Comparison of ENCODE assay signal across 7 cellular contexts in genomic region chr1:7784492-7785071, GRCh38. TPM values are rescaled to one million over a fixed set of nuclear protein-coding genes. Genes with fewer than 3 reads are reported as not detected.
DNase-seq lines count a peak whose midpoint lies in the region; ATAC-seq and TF ChIP-seq lines count a peak whose summit lies in the region.

No MANE protein-coding gene starts in this region.

- H3K4me2 ChIP-seq in smooth muscle cell, result peak overlapping the region; percentile 82

- H3K4me3 ChIP-seq in HEK293 (ENCODE audit: low read depth, low read length) (no peak overlapping the region), iPS-15b (ENCODE audit: low read depth, low read length) (peak overlapping the region; percentile 60), smooth muscle cell (peak overlapping the region; percentile 37)

- WGBS in smooth muscle cell (ENCODE audit: low lambda C conversion rate), result 79% methylated on average over 37 of the region's 52 CpGs

- no peaks in the 10 kb centered on the region for H3K9me3 Mint-ChIP-seq in activated T-helper 17 cell treated with anti-CD3 and anti-CD28 coated beads, Interleukin-2, amount 50 U/mL, for 72 hours
- peaks cover 30% of the 10 kb centered on the region for H3K9me3 Mint-ChIP-seq in nephron progenitor cell

- peaks cover 0 to 46% of the 10 kb centered on the region in 2 experiments; a peak in 1 of 3 replicates for H3K36me3 ChIP-seq in HEK293 (ENCODE audit: control insufficient read depth in 2 of 2, insufficient read depth in 1 of 2, low read length in 2 of 2)
- no peaks in the 10 kb centered on the region for H3K36me3 ChIP-seq in iPS-15b (ENCODE audit: control insufficient read depth, insufficient read depth, low read length)
- no peaks in the 10 kb centered on the region for H3K36me3 ChIP-seq in smooth muscle cell (ENCODE audit: low read depth)

- H3K9me3 ChIP-seq in HEK293 (ENCODE audit: control insufficient read depth, insufficient read depth, low read depth, low read length) (no peaks in the 10 kb centered on the region), iPS-15b (ENCODE audit: control insufficient read depth, insufficient read depth, low read length) (no peaks in the 10 kb centered on the region), smooth muscle cell (replicated peaks; ENCODE audit: low read depth) (no peaks in the 10 kb centered on the region)

- no peaks in the 10 kb centered on the region for H3K27me3 Mint-ChIP-seq in activated T-helper 17 cell treated with anti-CD3 and anti-CD28 coated beads, Interleukin-2, amount 50 U/mL, for 72 hours
- H3K27me3 Mint-ChIP-seq in nephron progenitor cell (ENCODE audit: low read depth, poor library complexity), result peaks cover 3% of the 10 kb centered on the region

- H3K27ac Mint-ChIP-seq in activated T-helper 17 cell treated with anti-CD3 and anti-CD28 coated beads, Interleukin-2, amount 50 U/mL, for 72 hours, result no peak overlapping the region
- no peak overlapping the region for H3K27ac Mint-ChIP-seq in nephron progenitor cell

- H3K27ac ChIP-seq in HEK293 (ENCODE audit: extremely low read depth, low read depth, low read length), result no peak overlapping the region; the same call in 1 of the 2 replicates
- no peak overlapping the region for H3K27ac ChIP-seq in smooth muscle cell (ENCODE audit: low read depth)

- H3F3A ChIP-seq in smooth muscle cell (ENCODE audit: low read depth), result peaks cover 17% of the 10 kb centered on the region

- H3K4me1 Mint-ChIP-seq in activated T-helper 17 cell treated with anti-CD3 and anti-CD28 coated beads, Interleukin-2, amount 50 U/mL, for 72 hours, result peaks cover 18% of the 10 kb centered on the region
- H3K4me1 Mint-ChIP-seq in nephron progenitor cell, result no peaks in the 10 kb centered on the region

- no peak for ATAC-seq in activated T-helper 17 cell treated with anti-CD3 and anti-CD28 coated beads, Interleukin-2, amount 50 U/mL, for 72 hours (replicated peaks)

- no peak overlapping the region for H3K9ac ChIP-seq in iPS-15b (ENCODE audit: low read depth, low read length)
- peak overlapping the region; percentile 29 for H3K9ac ChIP-seq in smooth muscle cell (ENCODE audit: low read depth)

- no peaks in the 10 kb centered on the region for H3K79me2 ChIP-seq in smooth muscle cell (ENCODE audit: low read depth)

- no peaks in the 10 kb centered on the region for H3K4me1 ChIP-seq in HEK293 (ENCODE audit: control insufficient read depth, insufficient read depth, low read length)
- H3K4me1 ChIP-seq in iPS-15b (ENCODE audit: control insufficient read depth, insufficient read depth, low read length), result no peaks in the 10 kb centered on the region
- H3K4me1 ChIP-seq in smooth muscle cell (ENCODE audit: low read depth), result no peaks in the 10 kb centered on the region

- peak overlapping the region; percentile 19 for H3K4me3 Mint-ChIP-seq in activated T-helper 17 cell treated with anti-CD3 and anti-CD28 coated beads, Interleukin-2, amount 50 U/mL, for 72 hours
- H3K4me3 Mint-ChIP-seq in nephron progenitor cell, result no peak overlapping the region

- DNase-seq in smooth muscle cell (lab: John Stamatoyannopoulos, UW; ENCODE audit: unreplicated experiment) (no peak), nephron progenitor cell (no peak), HPDE6-E6E7 (ENCODE audit: extremely low spot score) (no peak)
- DNase-seq in effector CD4-positive, alpha-beta T cell, result no peak

- TF ChIP-seq CTCF in HEK293 (tag by site-specific recombination; IDR thresholded peaks at IDR 0.05), result no peak
- TF ChIP-seq CTCF in smooth muscle cell (IDR thresholded peaks at IDR 0.05; ENCODE audit: borderline replicate concordance, insufficient read depth, poor library complexity, severe bottlenecking), result no peak
- TF ChIP-seq CTCF in nephron progenitor cell (IDR thresholded peaks at IDR 0.05), result no peak

- no peak overlapping the region for H2AFZ ChIP-seq in smooth muscle cell (ENCODE audit: low read depth)

- H3K27me3 ChIP-seq in iPS-15b (ENCODE audit: control insufficient read depth, insufficient read depth, low read length), result peaks cover 12% of the 10 kb centered on the region
- no peaks in the 10 kb centered on the region for H3K27me3 ChIP-seq in smooth muscle cell (ENCODE audit: low read depth)

- POLR2A ChIA-PET in HEK293 (lab: Yijun Ruan, JAX), result no interaction called here

- H3K36me3 Mint-ChIP-seq in activated T-helper 17 cell treated with anti-CD3 and anti-CD28 coated beads, Interleukin-2, amount 50 U/mL, for 72 hours (ENCODE audit: low read depth), result peaks cover 32% of the 10 kb centered on the region
- H3K36me3 Mint-ChIP-seq in nephron progenitor cell (ENCODE audit: low read depth), result peaks cover 64% of the 10 kb centered on the region

- CTCF ChIA-PET in HEK293 (lab: Yijun Ruan, JAX), result no interaction called here

- peaks cover under 1% of the 10 kb centered on the region for H4K20me1 ChIP-seq in smooth muscle cell (ENCODE audit: low read depth)

TF ChIP-seq in HEK293, 187 proteins besides CTCF, POLR2A, EP300 and RAD21:
- TF ChIP-seq ZNF549 (tag by site-specific recombination; IDR thresholded peaks at IDR 0.05) (no peak), ZBTB44 (tag by site-specific recombination; IDR thresholded peaks at IDR 0.05) (no peak), SCRT2 (tag by site-specific recombination; IDR thresholded peaks at IDR 0.05) (0 out of 2 replicates have a peak, but pooled peaks have one; percentile 38)
TF ChIP-seq in HEK293: peak in this region for 1.

RNA-seq across cellular contexts. Expression of gene PER3, which starts 0.5 kb away (rescaled TPM):
- 1 to 10 TPM; 3.1 to 4.8 TPM for total RNA-seq in activated T-helper 17 cell treated with anti-CD3 and anti-CD28 coated beads, Interleukin-2, amount 50 U/mL, for 72 hours
- 13.2 and 15.5 TPM in 2 replicates for total RNA-seq in smooth muscle cell
- polyA plus RNA-seq in smooth muscle cell, result 5.9 and 8.7 TPM in 2 replicates

RNA-seq across cellular contexts. Expression of gene VAMP3, which starts 13.5 kb away (rescaled TPM):
- 10 to 100 TPM; 22.3 to 24.9 TPM for total RNA-seq in activated T-helper 17 cell treated with anti-CD3 and anti-CD28 coated beads, Interleukin-2, amount 50 U/mL, for 72 hours
- 141 and 146 TPM in 2 replicates for total RNA-seq in smooth muscle cell
- 93.0 and 97.4 TPM in 2 replicates for polyA plus RNA-seq in smooth muscle cell
